Comparison of ENCODE assay signal across 8 cellular contexts in genomic region chr1:144917154-144918026, GRCh38.
DNase-seq lines count a peak whose midpoint lies in the region; ATAC-seq, FAIRE-seq and TF ChIP-seq lines count a peak whose summit lies in the region.
"Not testable (repeated sequence)": the region's sequence is repeated elsewhere in the genome, so short reads cannot be mapped to it uniquely, and the experiment has no call there.

No MANE protein-coding gene starts in this region.

- no CpG with 5 or more reads among the region's 8 CpGs for WGBS in gastroesophageal sphincter (ENCODE audit: low coverage in 1 of 2), 2 donors
- no CpG with 5 or more reads among the region's 8 CpGs for WGBS in HepG2 (ENCODE audit: low lambda C conversion rate)
- 50% methylated on average over 1 of the region's 8 CpGs; no CpG with 5 or more reads in 1 of the 2 donors for WGBS in upper lobe of left lung, 2 donors

- in situ Hi-C loops in HepG2 (cut with HindIII; ENCODE audit: extremely low pct_ligation_motif_present, low pct_unique_long_range_greater_than_20kb), result not testable (repeated sequence)

- not testable (repeated sequence) for H3K27me3 Mint-ChIP-seq in CD4-positive, CD25-positive, alpha-beta regulatory T cell; activated CD4-positive, alpha-beta memory T cell treated with anti-CD3 and anti-CD28 coated beads, Interleukin-2, amount 10 ng/mL, durations not matched to agents 7 days and 5 days; activated naive CD8-positive, alpha-beta T cell treated with anti-CD3 and anti-CD28 coated beads for 36 hours; osteocyte (ENCODE audit: unreplicated experiment)

- H3K36me3 ChIP-seq in CD4-positive, CD25-positive, alpha-beta regulatory T cell (ENCODE audit: control insufficient read depth, insufficient read depth, low read length); gastroesophageal sphincter; HepG2 (replicated peaks in 1 of 2; ENCODE audit: control insufficient read depth in 1 of 2, insufficient read depth in 2 of 2, low read length in 2 of 2); upper lobe of left lung: not testable (repeated sequence)

- H4K20me1 ChIP-seq in HepG2 (ENCODE audit: insufficient read depth, low read length), result not testable (repeated sequence)

- peak; percentile 41 to 43 for ATAC-seq in CD4-positive, CD25-positive, alpha-beta regulatory T cell (ENCODE audit: low read depth in 2 of 2)
- ATAC-seq in gastroesophageal sphincter (peak; percentile 65), HepG2 (peak; percentile 42; the same call in 1 of the 3 replicates), upper lobe of left lung (ENCODE audit: low FRiP score in 2 of 2) (peak; percentile 78 to 86)

- intact Hi-C loops in HepG2 (cut with micrococcal nuclease; ENCODE audit: unreplicated experiment), result not testable (repeated sequence)

- TF ChIP-seq POLR2A in gastroesophageal sphincter (IDR thresholded peaks at IDR 0.05); HepG2 (IDR thresholded peaks at IDR 0.05; ENCODE audit: insufficient read depth in 1 of 2, low read depth in 2 of 2, low read length in 2 of 2); upper lobe of left lung (IDR thresholded peaks at IDR 0.05): not testable (repeated sequence)

- CTCF ChIA-PET in activated CD4-positive, alpha-beta memory T cell treated with anti-CD3 and anti-CD28 coated beads, Interleukin-2, amount 10 ng/mL, durations not matched to agents 7 days and 5 days (lab: Charles Lee); HepG2 (lab: Yijun Ruan, JAX; ENCODE audit: low intra/inter-chr PET ratio, low total read pairs): not testable (repeated sequence)

- not testable (repeated sequence) for H2AFZ ChIP-seq in HepG2 (ENCODE audit: low read length)

- H3K4me1 Mint-ChIP-seq in CD4-positive, CD25-positive, alpha-beta regulatory T cell; activated CD4-positive, alpha-beta memory T cell treated with anti-CD3 and anti-CD28 coated beads, Interleukin-2, amount 10 ng/mL, durations not matched to agents 7 days and 5 days; activated naive CD8-positive, alpha-beta T cell treated with anti-CD3 and anti-CD28 coated beads for 36 hours; osteocyte (ENCODE audit: unreplicated experiment): not testable (repeated sequence)

- TF ChIP-seq CTCF in gastroesophageal sphincter (IDR thresholded peaks at IDR 0.05); HepG2 (CRISPR knock-in tag; IDR thresholded peaks at IDR 0.05); osteocyte (IDR thresholded peaks at IDR 0.05); upper lobe of left lung (IDR thresholded peaks at IDR 0.05): not testable (repeated sequence)

- BruUV-seq in HepG2 (replicated peaks; lab: Mats Ljungman, UMichigan), result not testable (repeated sequence)

- H3K27me3 ChIP-seq in CD4-positive, CD25-positive, alpha-beta regulatory T cell (ENCODE audit: control insufficient read depth, insufficient read depth, low read length); gastroesophageal sphincter; HepG2 (ENCODE audit: control insufficient read depth in 1 of 2, insufficient read depth in 2 of 2, low read length in 2 of 2); upper lobe of left lung: not testable (repeated sequence)

- not testable (repeated sequence) for H3K4me1 ChIP-seq in CD4-positive, CD25-positive, alpha-beta regulatory T cell (ENCODE audit: control insufficient read depth, insufficient read depth, low read length, poor library complexity, severe bottlenecking); gastroesophageal sphincter; HepG2 (ENCODE audit: insufficient read depth, low read length); upper lobe of left lung

- not testable (repeated sequence) for DNase-seq in CD4-positive, CD25-positive, alpha-beta regulatory T cell; RCC 7860 (ENCODE audit: low spot score); activated CD4-positive, alpha-beta memory T cell treated with anti-CD3 and anti-CD28 coated beads, Interleukin-2, amount 10 ng/mL, durations not matched to agents 7 days and 5 days; activated naive CD8-positive, alpha-beta T cell treated with anti-CD3 and anti-CD28 coated beads for 36 hours; HepG2 (ENCODE audit: low spot score); osteocyte (ENCODE audit: extremely low spot score, unreplicated experiment); upper lobe of left lung

- POLR2A ChIA-PET in activated CD4-positive, alpha-beta memory T cell treated with anti-CD3 and anti-CD28 coated beads, Interleukin-2, amount 10 ng/mL, durations not matched to agents 7 days and 5 days (lab: Charles Lee); HepG2 (lab: Yijun Ruan, JAX): not testable (repeated sequence)

- not testable (repeated sequence) for H3K36me3 Mint-ChIP-seq in CD4-positive, CD25-positive, alpha-beta regulatory T cell; activated CD4-positive, alpha-beta memory T cell treated with anti-CD3 and anti-CD28 coated beads, Interleukin-2, amount 10 ng/mL, durations not matched to agents 7 days and 5 days (ENCODE audit: low read depth); activated naive CD8-positive, alpha-beta T cell treated with anti-CD3 and anti-CD28 coated beads for 36 hours; osteocyte (ENCODE audit: unreplicated experiment)

- not testable (repeated sequence) for TF ChIP-seq RAD21 in HepG2 (CRISPR knock-in tag; IDR thresholded peaks at IDR 0.05)

- H3K4me2 ChIP-seq in HepG2 (ENCODE audit: low read depth, low read length), result not testable (repeated sequence)

- not testable (repeated sequence) for H3K27ac Mint-ChIP-seq in CD4-positive, CD25-positive, alpha-beta regulatory T cell
- peak overlapping the region; percentile 58 for H3K27ac Mint-ChIP-seq in activated CD4-positive, alpha-beta memory T cell treated with anti-CD3 and anti-CD28 coated beads, Interleukin-2, amount 10 ng/mL, durations not matched to agents 7 days and 5 days
- peak overlapping the region; percentile 34 for H3K27ac Mint-ChIP-seq in activated naive CD8-positive, alpha-beta T cell treated with anti-CD3 and anti-CD28 coated beads for 36 hours
- H3K27ac Mint-ChIP-seq in osteocyte (ENCODE audit: unreplicated experiment), result peak overlapping the region; percentile 31

- H3K27ac ChIP-seq in CD4-positive, CD25-positive, alpha-beta regulatory T cell (ENCODE audit: insufficient read depth, low read length, poor library complexity, severe bottlenecking); gastroesophageal sphincter; HepG2 (ENCODE audit: extremely low read length, insufficient read depth, low read length); upper lobe of left lung: not testable (repeated sequence)

- not testable (repeated sequence) for H3K4me3 Mint-ChIP-seq in CD4-positive, CD25-positive, alpha-beta regulatory T cell; activated CD4-positive, alpha-beta memory T cell treated with anti-CD3 and anti-CD28 coated beads, Interleukin-2, amount 10 ng/mL, durations not matched to agents 7 days and 5 days; activated naive CD8-positive, alpha-beta T cell treated with anti-CD3 and anti-CD28 coated beads for 36 hours; osteocyte (ENCODE audit: unreplicated experiment)

- not testable (repeated sequence) for H3K9ac ChIP-seq in HepG2 (ENCODE audit: insufficient read depth, low read depth, low read length)

- H3K9me3 ChIP-seq in CD4-positive, CD25-positive, alpha-beta regulatory T cell (ENCODE audit: control insufficient read depth in 2 of 2, low read length in 2 of 2); gastroesophageal sphincter; HepG2 (ENCODE audit: low read length); upper lobe of left lung: not testable (repeated sequence)

- not testable (repeated sequence) for H3K9me3 Mint-ChIP-seq in CD4-positive, CD25-positive, alpha-beta regulatory T cell; activated CD4-positive, alpha-beta memory T cell treated with anti-CD3 and anti-CD28 coated beads, Interleukin-2, amount 10 ng/mL, durations not matched to agents 7 days and 5 days; activated naive CD8-positive, alpha-beta T cell treated with anti-CD3 and anti-CD28 coated beads for 36 hours; osteocyte (ENCODE audit: unreplicated experiment)

- TF ChIP-seq EP300 in gastroesophageal sphincter (IDR thresholded peaks at IDR 0.05); HepG2 (IDR thresholded peaks at IDR 0.05; ENCODE audit: low read depth in 2 of 2, low read length in 2 of 2); HepG2 (CRISPR knock-in tag; IDR thresholded peaks at IDR 0.05; ENCODE audit: borderline replicate concordance); upper lobe of left lung (IDR thresholded peaks at IDR 0.05): not testable (repeated sequence)

- H3K4me3 ChIP-seq in CD4-positive, CD25-positive, alpha-beta regulatory T cell (ENCODE audit: low read depth, low read length); gastroesophageal sphincter; HepG2 (replicated peaks in 1 of 3; ENCODE audit: insufficient read depth in 1 of 3, low read depth in 2 of 3, low read length in 3 of 3); upper lobe of left lung: not testable (repeated sequence)

- not testable (repeated sequence) for H3K79me2 ChIP-seq in HepG2 (ENCODE audit: insufficient read depth, low read length)

- FAIRE-seq in RCC 7860 (lab: Jason Lieb, UNC), result peak; percentile 76
- FAIRE-seq in HepG2 (lab: Jason Lieb, UNC), result not testable (repeated sequence)
